Comparison of ENCODE assay signal across 18 cellular contexts in genomic region chr4:70437212-70437611, GRCh38. TPM values are rescaled to one million over a fixed set of nuclear protein-coding genes. Genes with fewer than 3 reads are reported as not detected.
DNase-seq lines count a peak whose midpoint lies in the region; ATAC-seq and TF ChIP-seq lines count a peak whose summit lies in the region.
"Had no signal": no experiment of that assay in that cellular context is flagged by ENCODE, and none has a peak within 500 bp of the region (broad histone marks: within the 10 kb centered on the region; RNA-seq: fewer than 3 reads in every experiment).

No MANE protein-coding gene starts in this region.

- no peak overlapping the region for H3K4me3 ChIP-seq in right atrium auricular region
- H3K4me3 ChIP-seq: BLaER1, SK-N-MC had no signal

- H3K27me3 ChIP-seq in right atrium auricular region: no peaks in the 10 kb centered on the region
- H3K27me3 ChIP-seq: BLaER1 had no signal

- H3K4me1 ChIP-seq in right atrium auricular region: no peaks in the 10 kb centered on the region
- H3K4me1 ChIP-seq: BLaER1 had no signal

- intact Hi-C loops in Right ventricle myocardium superior (cut with DNase I): no loop called here

- H3K27ac ChIP-seq in right atrium auricular region: no peak overlapping the region
- H3K27ac ChIP-seq: BLaER1, SK-N-MC had no signal

- TF ChIP-seq CTCF in right atrium auricular region (IDR thresholded peaks at IDR 0.05): no peak

- ATAC-seq in Right ventricle myocardium superior (ENCODE audit: poor library complexity) (no peak), HG03280 (IDR thresholded peaks at IDR 0.05; ENCODE audit: unreplicated experiment) (no peak)
- no peak for ATAC-seq in stimulated activated naive CD8-positive, alpha-beta T cell treated with anti-CD3 and anti-CD28 coated beads, Interleukin-15, Interleukin-2, amounts not matched to agents 100 U/mL and 50 U/mL, for 24 hours
- ATAC-seq: Panc1 had no signal

- H3K9me3 ChIP-seq in right atrium auricular region: no peaks in the 10 kb centered on the region
- H3K9me3 ChIP-seq: BLaER1 had no signal

- DNase-seq in Right ventricle myocardium superior: peak; percentile 38
- DNase-seq in right atrium auricular region (ENCODE audit: low spot score): no peak
- DNase-seq in SK-N-DZ (ENCODE audit: low spot score): peak; percentile 6
- peak; percentile 79 for DNase-seq in islet precursor cell
- DNase-seq in stimulated activated naive CD8-positive, alpha-beta T cell treated with anti-CD3 and anti-CD28 coated beads, Interleukin-15, Interleukin-2, amounts not matched to agents 100 U/mL and 50 U/mL, for 24 hours: no peak
- no peak for DNase-seq in activated CD4-positive, CD25-positive, alpha-beta regulatory T cell treated with anti-CD3 and anti-CD28 coated beads, Interleukin-2, amount 50 U/mL, for 72 hours
- DNase-seq in NCI-H226: no peak
- DNase-seq: HCEC 1CT, NCI-H1105 treated with DMSO at 0.1 percent for 48 hours, NCI-H187 treated with DMSO at 0.1 percent for 48 hours, NCI-H2171 treated with DMSO at 0.1 percent for 48 hours, NCI-H510A, NCI-H82 had no signal

- H3K36me3 ChIP-seq in right atrium auricular region: no peaks in the 10 kb centered on the region
- H3K36me3 ChIP-seq: BLaER1 had no signal

RNA-seq across cellular contexts. Expression of gene MUC7, which starts 34.8 kb away (rescaled TPM):
- total RNA-seq in Right ventricle myocardium superior (not detected), right atrium auricular region (not detected)
- not detected in 2 replicates for polyA plus RNA-seq in SK-N-DZ (2014; cell fraction: cytosol; rRNA removed)
- not detected in 2 replicates for polyA plus RNA-seq in SK-N-DZ (2014; cell fraction: nucleus; rRNA removed)
- total RNA-seq: A172 had no signal

RNA-seq across cellular contexts. Expression of gene OPRPN, which starts 39.5 kb away (rescaled TPM):
- total RNA-seq in Right ventricle myocardium superior (not detected), right atrium auricular region (not detected)
- not detected in 2 replicates for polyA plus RNA-seq in SK-N-DZ (2014; cell fraction: cytosol; rRNA removed)
- polyA plus RNA-seq in SK-N-DZ (2014; cell fraction: nucleus; rRNA removed): not detected in 2 replicates
- total RNA-seq: A172 had no signal

RNA-seq across cellular contexts. Expression of gene SMR3B, which starts 54.3 kb away (rescaled TPM):
- not detected for total RNA-seq in Right ventricle myocardium superior
- total RNA-seq in right atrium auricular region: not detected
- not detected in 2 replicates for polyA plus RNA-seq in SK-N-DZ (2014; cell fraction: cytosol; rRNA removed)
- not detected in 2 replicates for polyA plus RNA-seq in SK-N-DZ (2014; cell fraction: nucleus; rRNA removed)
- total RNA-seq: A172 had no signal

Comparison
In these comparisons a context has a peak if more than half of its experiments do, and no peak if none do; other contexts are left out.
1. DNase-seq: peak in Right ventricle myocardium superior (single experiment), SK-N-DZ (single experiment) and islet precursor cell (single experiment); none in right atrium auricular region (single experiment), stimulated activated naive CD8-positive, alpha-beta T cell treated with anti-CD3 and anti-CD28 coated beads, Interleukin-15, Interleukin-2, amounts not matched to agents 100 U/mL and 50 U/mL, for 24 hours (single experiment), activated CD4-positive, CD25-positive, alpha-beta regulatory T cell treated with anti-CD3 and anti-CD28 coated beads, Interleukin-2, amount 50 U/mL, for 72 hours (single experiment) and NCI-H226 (single experiment).